Comparison of ENCODE assay signal across 8 cellular contexts in the genomic region with DNA sequence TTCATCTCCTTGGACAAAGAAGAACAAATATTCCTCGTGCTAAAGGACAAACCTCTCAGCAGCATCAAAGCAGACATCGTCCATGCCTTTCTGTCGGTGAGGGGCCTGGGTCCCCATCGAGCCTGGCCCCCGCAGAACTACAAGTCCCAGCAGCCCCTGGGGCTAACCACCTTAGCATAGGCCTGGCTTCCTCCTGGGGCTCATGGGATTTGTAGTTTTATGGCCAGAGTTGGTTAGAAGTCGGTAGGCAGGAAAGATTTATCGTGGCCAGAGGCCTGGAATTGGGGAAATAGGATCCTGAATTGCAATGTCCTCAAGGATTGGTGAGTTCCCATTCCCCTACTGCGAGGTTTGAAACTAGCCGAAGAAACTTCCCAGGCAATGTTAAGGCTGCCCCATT. TPM values are rescaled to one million over a fixed set of nuclear protein-coding genes. Genes with fewer than 3 reads are reported as not detected.
DNase-seq lines count a peak whose midpoint lies in the region; ATAC-seq and TF ChIP-seq lines count a peak whose summit lies in the region.

No MANE protein-coding gene starts in this region.

- no peak overlapping the region for H3K27ac ChIP-seq in CD8-positive, alpha-beta memory T cell (ENCODE audit: low read depth, low read length)
- no peak overlapping the region for H3K27ac ChIP-seq in IMR-90 (ENCODE audit: insufficient read depth, low read length)
- H3K27ac ChIP-seq in body of pancreas, result no peak overlapping the region
- no peak overlapping the region for H3K27ac ChIP-seq in neural progenitor cell
- no peak overlapping the region for H3K27ac ChIP-seq in esophagus squamous epithelium

- BruUV-seq in IMR-90 (replicated peaks; lab: Mats Ljungman, UMichigan), result no TSS peak

- H3F3A ChIP-seq in neural progenitor cell (ENCODE audit: low read depth), result peaks cover 19% of the 10 kb centered on the region

- no peaks in the 10 kb centered on the region for H3K36me3 Mint-ChIP-seq in CD8-positive, alpha-beta memory T cell
- H3K36me3 Mint-ChIP-seq in T-helper 2 cell treated with Interferon-gamma antibody and Interleukin-4, amounts not matched to agents 5 μg/mL and 100 μg/mL, for 36 hours (ENCODE audit: low read depth), result no peaks in the 10 kb centered on the region
- H3K36me3 Mint-ChIP-seq in neural progenitor cell, result peaks cover 42% of the 10 kb centered on the region

- no peak overlapping the region for H3K4me3 ChIP-seq in CD8-positive, alpha-beta memory T cell (ENCODE audit: low read length)
- no peak overlapping the region for H3K4me3 ChIP-seq in IMR-90 (ENCODE audit: insufficient read depth, low read depth, low read length)
- H3K4me3 ChIP-seq in body of pancreas, result no peak overlapping the region
- H3K4me3 ChIP-seq in neural progenitor cell, result no peak overlapping the region
- H3K4me3 ChIP-seq in esophagus squamous epithelium, result no peak overlapping the region

- H3K56ac ChIP-seq in IMR-90 (ENCODE audit: extremely low read depth, insufficient read depth, low read length), result no peak overlapping the region

- H3K79me2 ChIP-seq in neural progenitor cell (ENCODE audit: low read depth), result no peaks in the 10 kb centered on the region

- in situ Hi-C loops in IMR-90 (cut with MboI; ENCODE audit: low sequenced_read_pairs), result no loop called here

- H3K9me3 Mint-ChIP-seq in CD8-positive, alpha-beta memory T cell, result no peaks in the 10 kb centered on the region
- no peaks in the 10 kb centered on the region for H3K9me3 Mint-ChIP-seq in T-helper 2 cell treated with Interferon-gamma antibody and Interleukin-4, amounts not matched to agents 5 μg/mL and 100 μg/mL, for 36 hours
- H3K9me3 Mint-ChIP-seq in neural progenitor cell, result peaks cover 2% of the 10 kb centered on the region

- no peak overlapping the region; a peak in 1 of 4 replicates for H4K8ac ChIP-seq in IMR-90 (ENCODE audit: low read depth in 2 of 2, low read length in 2 of 2)

- H2AFZ ChIP-seq in IMR-90 (replicated peaks; ENCODE audit: low read length, poor library complexity) (no peak overlapping the region), neural progenitor cell (replicated peaks) (no peak overlapping the region)

- no peak overlapping the region for H2BK120ac ChIP-seq in IMR-90 (ENCODE audit: low read depth, low read length)

- no peak overlapping the region for H3K23ac ChIP-seq in IMR-90 (ENCODE audit: low read depth, low read length)

- no peak overlapping the region for H4K5ac ChIP-seq in IMR-90 (ENCODE audit: low read depth, low read length)

- DNase-seq in CD8-positive, alpha-beta memory T cell, result peak; percentile 24 to 63 (median 32)
- DNase-seq in IMR-90, result no peak
- peak; percentile 34 for DNase-seq in T-helper 2 cell treated with Interferon-gamma antibody and Interleukin-4, amounts not matched to agents 5 μg/mL and 100 μg/mL, for 36 hours (ENCODE audit: low spot score)
- peak; percentile 35 to 44 (median 36) for DNase-seq in body of pancreas
- peak; percentile 76 for DNase-seq in neural progenitor cell (ENCODE audit: low spot score)
- no peak for DNase-seq in esophagus squamous epithelium (lab: John Stamatoyannopoulos, UW)

- H3K4me1 Mint-ChIP-seq in CD8-positive, alpha-beta memory T cell, result peaks cover 7 to 11% (median 9%) of the 10 kb centered on the region in 3 donors
- H3K4me1 Mint-ChIP-seq in T-helper 2 cell treated with Interferon-gamma antibody and Interleukin-4, amounts not matched to agents 5 μg/mL and 100 μg/mL, for 36 hours (ENCODE audit: low read depth), result peaks cover 9% of the 10 kb centered on the region
- peaks cover 22% of the 10 kb centered on the region for H3K4me1 Mint-ChIP-seq in neural progenitor cell

- TF ChIP-seq RAD21 in IMR-90 (IDR thresholded peaks at IDR 0.05; ENCODE audit: low read length), result no peak

- ATAC-seq in IMR-90 (ENCODE audit: low read depth) (no peak), body of pancreas (no peak), GM21723 (IDR thresholded peaks at IDR 0.05; ENCODE audit: unreplicated experiment) (no peak), HG03280 (IDR thresholded peaks at IDR 0.05; ENCODE audit: unreplicated experiment) (no peak)

- no peaks in the 10 kb centered on the region for H3K27me3 ChIP-seq in CD8-positive, alpha-beta memory T cell (ENCODE audit: insufficient read depth, low read length, poor library complexity, severe bottlenecking)
- H3K27me3 ChIP-seq in IMR-90 (ENCODE audit: control insufficient read depth, insufficient read depth, low read length), result no peaks in the 10 kb centered on the region
- no peaks in the 10 kb centered on the region for H3K27me3 ChIP-seq in body of pancreas
- no peaks in the 10 kb centered on the region for H3K27me3 ChIP-seq in neural progenitor cell
- no peaks in the 10 kb centered on the region for H3K27me3 ChIP-seq in esophagus squamous epithelium

- WGBS in IMR-90 (ENCODE audit: extremely low coverage in 2 of 2, insufficient read length in 1 of 2), 2 experiments, result no CpG with 5 or more reads among the region's 9 CpGs
- 74 to 80% methylated on average over 9 of the region's 9 CpGs for WGBS in body of pancreas, 2 donors
- 56 to 78% methylated on average over 5 to 7 of the region's 9 CpGs for WGBS in esophagus squamous epithelium, 2 donors

- H3K9me3 ChIP-seq in CD8-positive, alpha-beta memory T cell (ENCODE audit: low read length), result no peaks in the 10 kb centered on the region
- no peaks in the 10 kb centered on the region; the same call in 1 of the 2 replicates for H3K9me3 ChIP-seq in IMR-90 (ENCODE audit: control insufficient read depth, insufficient read depth, low read length)
- H3K9me3 ChIP-seq in body of pancreas, result no peaks in the 10 kb centered on the region
- no peaks in the 10 kb centered on the region for H3K9me3 ChIP-seq in neural progenitor cell (ENCODE audit: low read depth)
- H3K9me3 ChIP-seq in esophagus squamous epithelium, result no peaks in the 10 kb centered on the region

- H3K9ac ChIP-seq in IMR-90 (ENCODE audit: low read depth, low read length), result no peak overlapping the region
- H3K9ac ChIP-seq in neural progenitor cell, result no peak overlapping the region

- H3K9me1 ChIP-seq in IMR-90 (ENCODE audit: insufficient read depth, low read length), result no peaks in the 10 kb centered on the region

- POLR2A ChIA-PET in CD8-positive, alpha-beta memory T cell (lab: Charles Lee), result no interaction called here
- POLR2A ChIA-PET in IMR-90 (lab: Charles Lee; ENCODE audit: unreplicated experiment), result no interaction called here

- peak overlapping the region; percentile 19 for H2AK9ac ChIP-seq in IMR-90 (replicated peaks; ENCODE audit: low read depth, low read length, poor library complexity)

- TF ChIP-seq CTCF in IMR-90 (conservative IDR thresholded peaks at IDR 0.05; ENCODE audit: low read depth, low read length), result no peak
- TF ChIP-seq CTCF in body of pancreas (IDR thresholded peaks at IDR 0.05), result no peak
- no peak for TF ChIP-seq CTCF in neural progenitor cell (IDR thresholded peaks at IDR 0.05)
- TF ChIP-seq CTCF in esophagus squamous epithelium (IDR thresholded peaks at IDR 0.05), result no peak

- H2BK15ac ChIP-seq in IMR-90 (ENCODE audit: low read depth, low read length), result no peak overlapping the region

- H3K18ac ChIP-seq in IMR-90 (ENCODE audit: low read depth, low read length), result no peak overlapping the region

- H3K27me3 Mint-ChIP-seq in CD8-positive, alpha-beta memory T cell, result no peaks in the 10 kb centered on the region
- H3K27me3 Mint-ChIP-seq in T-helper 2 cell treated with Interferon-gamma antibody and Interleukin-4, amounts not matched to agents 5 μg/mL and 100 μg/mL, for 36 hours (ENCODE audit: low read depth), result no peaks in the 10 kb centered on the region
- no peaks in the 10 kb centered on the region for H3K27me3 Mint-ChIP-seq in neural progenitor cell (ENCODE audit: insufficient read depth, low read depth)

- H3K14ac ChIP-seq in IMR-90 (replicated peaks; ENCODE audit: low read depth, low read length), result no peak overlapping the region

- intact Hi-C loops in IMR-90 (cut with micrococcal nuclease) (no loop called here), body of pancreas (cut with DNase I) (loop anchor here (10.0 kb wide), 1 partner anchor 79 kb away; the partner anchor contains the start of genes RPL28 and TMEM238), esophagus squamous epithelium (cut with DNase I) (loop anchor here (10.0 kb wide), 1 partner anchor 69 kb away; the partner anchor contains the start of genes IL11 and TMEM190)

- no peaks in the 10 kb centered on the region for H3K36me3 ChIP-seq in CD8-positive, alpha-beta memory T cell (ENCODE audit: insufficient read depth, low read length)
- H3K36me3 ChIP-seq in IMR-90 (ENCODE audit: control insufficient read depth, insufficient read depth, low read length) (peaks cover 49% of the 10 kb centered on the region), body of pancreas (replicated peaks in 1 of 2; ENCODE audit: insufficient read depth in 1 of 2, low read depth in 2 of 2) (no peaks in the 10 kb centered on the region), neural progenitor cell (no peaks in the 10 kb centered on the region), esophagus squamous epithelium (peaks cover 0 to 8% (median 0%) of the 10 kb centered on the region in 3 donors)

- no peak overlapping the region for H2BK20ac ChIP-seq in IMR-90 (ENCODE audit: low read depth, low read length)

- H3K4me1 ChIP-seq in CD8-positive, alpha-beta memory T cell (ENCODE audit: insufficient read depth, low read length), result peaks cover 14% of the 10 kb centered on the region
- H3K4me1 ChIP-seq in IMR-90 (ENCODE audit: control insufficient read depth, insufficient read depth, low read length), result no peaks in the 10 kb centered on the region
- peaks cover 10% of the 10 kb centered on the region for H3K4me1 ChIP-seq in body of pancreas
- H3K4me1 ChIP-seq in neural progenitor cell, result peaks cover 15% of the 10 kb centered on the region
- peaks cover 9 to 11% (median 10%) of the 10 kb centered on the region in 3 donors for H3K4me1 ChIP-seq in esophagus squamous epithelium

- H3K4ac ChIP-seq in IMR-90 (ENCODE audit: low read depth, low read length), result no peak overlapping the region

- H4K20me1 ChIP-seq in IMR-90 (ENCODE audit: insufficient read depth, low read length) (no peaks in the 10 kb centered on the region), neural progenitor cell (ENCODE audit: low read depth) (peaks cover 12% of the 10 kb centered on the region)

- H2AK5ac ChIP-seq in IMR-90 (ENCODE audit: low read depth, low read length), result no peak overlapping the region

- no peak overlapping the region for H2BK5ac ChIP-seq in IMR-90 (ENCODE audit: low read depth, low read length, poor library complexity, severe bottlenecking)

- no peaks in the 10 kb centered on the region for H3K79me1 ChIP-seq in IMR-90 (ENCODE audit: low read depth in 1 of 2, low read length in 2 of 2)

- peak overlapping the region in 1 of 7 donors; percentile 43 for H3K4me3 Mint-ChIP-seq in CD8-positive, alpha-beta memory T cell
- H3K4me3 Mint-ChIP-seq in T-helper 2 cell treated with Interferon-gamma antibody and Interleukin-4, amounts not matched to agents 5 μg/mL and 100 μg/mL, for 36 hours, result no peak overlapping the region
- peak overlapping the region; percentile 33 for H3K4me3 Mint-ChIP-seq in neural progenitor cell

- peak overlapping the region in 4 of 8 donors; percentile 33 to 82 (median 58) for H3K27ac Mint-ChIP-seq in CD8-positive, alpha-beta memory T cell
- H3K27ac Mint-ChIP-seq in T-helper 2 cell treated with Interferon-gamma antibody and Interleukin-4, amounts not matched to agents 5 μg/mL and 100 μg/mL, for 36 hours, result peak overlapping the region; percentile 27
- H3K27ac Mint-ChIP-seq in neural progenitor cell, result no peak overlapping the region

- TF ChIP-seq POLR2A in IMR-90 (IDR thresholded peaks at IDR 0.05; ENCODE audit: low read depth, low read length) (no peak), body of pancreas (IDR thresholded peaks at IDR 0.05) (no peak), esophagus squamous epithelium (IDR thresholded peaks at IDR 0.05) (no peak)

- dilution Hi-C loops in IMR-90 (cut with HindIII; ENCODE audit: low sequenced_read_pairs, unreplicated experiment), result no loop called here

- H3K4me2 ChIP-seq in IMR-90 (ENCODE audit: low read depth, low read length), result no peak overlapping the region
- H3K4me2 ChIP-seq in neural progenitor cell, result no peak overlapping the region

- no peak overlapping the region for H4K91ac ChIP-seq in IMR-90 (ENCODE audit: insufficient read depth, low read depth, low read length)

- CTCF ChIA-PET in CD8-positive, alpha-beta memory T cell (lab: Charles Lee), result no interaction called here
- CTCF ChIA-PET in IMR-90 (lab: Yijun Ruan, JAX), result no interaction called here

RNA-seq across cellular contexts. Expression of gene TMEM150B, which starts 19.6 kb away (rescaled TPM):
- under 1 TPM in 1 of 2 experiments, not detected in 1; 0.53 TPM for total RNA-seq in CD8-positive, alpha-beta memory T cell
- not detected for polyA plus RNA-seq in CD8-positive, alpha-beta memory T cell
- total RNA-seq in IMR-90 (2012; rRNA removed) (not detected in 2 replicates), body of pancreas (1 to 10 TPM in 1 of 2 donors, not detected in 1; 1.0 TPM), neural progenitor cell (ENCODE audit: low replicate concordance) (0.62 TPM in 1 of 2 replicates, not detected in the other), esophagus squamous epithelium (1 to 10 TPM in 1 of 4 donors, not detected in 3; 1.7 TPM)
- not detected in 2 replicates for polyA plus RNA-seq in IMR-90 (2012; rRNA removed)
- not detected in 2 replicates for polyA plus RNA-seq in IMR-90 (2012; cell fraction: cytosol; rRNA removed)
- not detected in 2 replicates for polyA plus RNA-seq in IMR-90 (2012; cell fraction: nucleus; rRNA removed; ENCODE audit: low replicate concordance)

RNA-seq across cellular contexts. Expression of gene BRSK1, which starts 21.7 kb away (rescaled TPM):
- total RNA-seq in CD8-positive, alpha-beta memory T cell, result 1 to 10 TPM; 4.1 to 5.7 TPM
- 0.82 TPM for polyA plus RNA-seq in CD8-positive, alpha-beta memory T cell
- 1.9 and 2.5 TPM in 2 replicates for total RNA-seq in IMR-90 (2012; rRNA removed)
- polyA plus RNA-seq in IMR-90 (2012; rRNA removed), result 22.3 and 31.1 TPM in 2 replicates
- polyA plus RNA-seq in IMR-90 (2012; cell fraction: cytosol; rRNA removed), result 12.9 and 43.9 TPM in 2 replicates
- 101 and 104 TPM in 2 replicates for polyA plus RNA-seq in IMR-90 (2012; cell fraction: nucleus; rRNA removed; ENCODE audit: low replicate concordance)
- total RNA-seq in body of pancreas, result 1 to 10 TPM in 1 of 2 donors, under 1 TPM in 1; 0.66 to 1.0 TPM
- total RNA-seq in neural progenitor cell (ENCODE audit: low replicate concordance), result 24.1 and 43.1 TPM in 2 replicates
- total RNA-seq in esophagus squamous epithelium, result 1 to 10 TPM in 1 of 4 donors, under 1 TPM in 1, not detected in 2; 0.73 to 1.1 TPM

RNA-seq across cellular contexts. Expression of gene HSPBP1, which starts 25.6 kb away (rescaled TPM):
- 10 to 100 TPM; 82.9 to 84.1 TPM for total RNA-seq in CD8-positive, alpha-beta memory T cell
- 46.4 TPM for polyA plus RNA-seq in CD8-positive, alpha-beta memory T cell
- total RNA-seq in IMR-90 (2012; rRNA removed) (19.7 and 21.0 TPM in 2 replicates), body of pancreas (10 to 100 TPM; 12.5 to 51.1 TPM), neural progenitor cell (ENCODE audit: low replicate concordance) (15.0 and 43.1 TPM in 2 replicates), esophagus squamous epithelium (10 to 100 TPM; 27.1 to 40.7 (median 32.4) TPM)
- polyA plus RNA-seq in IMR-90 (2012; rRNA removed), result 43.2 and 52.5 TPM in 2 replicates
- polyA plus RNA-seq in IMR-90 (2012; cell fraction: cytosol; rRNA removed), result 67.7 and 72.0 TPM in 2 replicates
- 16.3 and 55.1 TPM in 2 replicates for polyA plus RNA-seq in IMR-90 (2012; cell fraction: nucleus; rRNA removed; ENCODE audit: low replicate concordance)

RNA-seq across cellular contexts. Expression of gene KMT5C, which starts 34.2 kb away (rescaled TPM):
- 10 to 100 TPM; 14.6 to 15.0 TPM for total RNA-seq in CD8-positive, alpha-beta memory T cell
- polyA plus RNA-seq in CD8-positive, alpha-beta memory T cell, result 1.6 TPM
- total RNA-seq in IMR-90 (2012; rRNA removed) (1.8 and 1.9 TPM in 2 replicates), body of pancreas (10 to 100 TPM; 14.8 to 17.6 TPM), neural progenitor cell (ENCODE audit: low replicate concordance) (21.1 and 73.7 TPM in 2 replicates), esophagus squamous epithelium (1 to 10 TPM; 5.3 to 9.9 (median 8.2) TPM)
- 5.9 and 6.9 TPM in 2 replicates for polyA plus RNA-seq in IMR-90 (2012; rRNA removed)
- 5.3 and 5.4 TPM in 2 replicates for polyA plus RNA-seq in IMR-90 (2012; cell fraction: cytosol; rRNA removed)
- polyA plus RNA-seq in IMR-90 (2012; cell fraction: nucleus; rRNA removed; ENCODE audit: low replicate concordance), result 48.9 and 79.4 TPM in 2 replicates

RNA-seq across cellular contexts. Expression of gene PPP6R1, which starts 46.7 kb away (rescaled TPM):
- total RNA-seq in CD8-positive, alpha-beta memory T cell, result 100 to 1,000 TPM; 216 to 225 TPM
- polyA plus RNA-seq in CD8-positive, alpha-beta memory T cell, result 143 TPM
- total RNA-seq in IMR-90 (2012; rRNA removed) (19.9 and 20.0 TPM in 2 replicates), body of pancreas (10 to 100 TPM; 19.2 to 20.8 TPM), neural progenitor cell (ENCODE audit: low replicate concordance) (13.1 and 40.4 TPM in 2 replicates), esophagus squamous epithelium (10 to 100 TPM; 30.6 to 59.2 (median 47.4) TPM)
- 50.1 and 50.2 TPM in 2 replicates for polyA plus RNA-seq in IMR-90 (2012; rRNA removed)
- polyA plus RNA-seq in IMR-90 (2012; cell fraction: cytosol; rRNA removed), result 36.6 and 48.1 TPM in 2 replicates
- 85.4 and 121 TPM in 2 replicates for polyA plus RNA-seq in IMR-90 (2012; cell fraction: nucleus; rRNA removed; ENCODE audit: low replicate concordance)

Comparison
In these comparisons a context has a peak if more than half of its experiments do, and no peak if none do; other contexts are left out.
1. DNase-seq: peak in CD8-positive, alpha-beta memory T cell (5 of 5), T-helper 2 cell treated with Interferon-gamma antibody and Interleukin-4, amounts not matched to agents 5 μg/mL and 100 μg/mL, for 36 hours (single experiment), body of pancreas (4 of 4) and neural progenitor cell (single experiment); none in IMR-90 (single experiment) and esophagus squamous epithelium (single experiment).